8 cellular contexts compared by ENCODE assay signal in the genomic region with DNA sequence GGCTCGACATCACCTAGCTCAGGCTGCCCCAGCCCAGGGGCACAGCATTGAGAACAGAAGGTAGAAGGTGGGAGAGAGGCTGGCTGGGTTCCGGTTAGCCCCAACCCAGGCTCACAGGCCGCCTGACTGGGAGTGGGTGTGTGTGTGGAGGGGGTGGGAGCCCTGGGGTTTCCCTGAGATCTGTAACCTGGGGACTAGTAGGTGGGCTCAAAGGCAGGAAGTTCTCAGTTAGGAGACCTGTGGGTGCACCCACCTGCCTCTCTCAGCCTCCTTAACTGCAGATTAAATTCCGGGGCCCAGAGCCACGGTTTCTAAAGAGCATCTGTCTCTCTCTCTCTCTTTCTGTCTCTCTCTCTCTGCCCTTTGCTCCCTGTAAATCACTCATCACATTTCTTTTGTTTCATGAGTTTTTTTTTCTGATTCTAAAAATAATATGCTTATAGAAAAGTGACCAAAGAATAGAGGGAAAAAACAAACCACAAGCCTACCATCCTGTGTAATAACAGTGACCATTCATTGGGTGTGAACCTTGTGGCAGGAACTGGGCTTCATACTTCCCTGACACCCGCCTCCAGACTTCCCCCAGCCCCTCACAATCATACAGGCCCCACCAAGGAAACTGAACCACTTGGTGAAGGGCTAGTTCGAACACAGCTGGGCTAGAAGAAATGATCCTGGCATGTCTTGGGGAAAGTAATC.
DNase-seq lines count a peak whose midpoint lies in the region; ATAC-seq and TF ChIP-seq lines count a peak whose summit lies in the region.

No MANE protein-coding gene starts in this region.

- peak overlapping the region; percentile 93 for H3K27ac Mint-ChIP-seq in activated CD4-positive, alpha-beta T cell treated with anti-CD3 and anti-CD28 coated beads, Interleukin-2, amount 10 ng/mL, durations not matched to agents 24 days and 14 days

- intact Hi-C loops in activated CD4-positive, alpha-beta T cell treated with anti-CD3 and anti-CD28 coated beads, Interleukin-2, amount 10 ng/mL, durations not matched to agents 24 days and 14 days (cut with micrococcal nuclease), result loop anchor here (2.0 to 5.0 kb wide), 2 partner anchors 27 to 36 kb away; no protein-coding TSS in a partner anchor
- intact Hi-C loops in A673 (cut with micrococcal nuclease; ENCODE audit: unreplicated experiment), result no loop called here

- H3K36me3 Mint-ChIP-seq in activated CD4-positive, alpha-beta T cell treated with anti-CD3 and anti-CD28 coated beads, Interleukin-2, amount 10 ng/mL, durations not matched to agents 24 days and 14 days (ENCODE audit: low read depth), result no peaks in the 10 kb centered on the region

- CTCF ChIA-PET in A673 (lab: Charles Lee), result no interaction called here

- no peak overlapping the region for H3K27ac ChIP-seq in A673 (ENCODE audit: low read depth, low read length, poor library complexity, severe bottlenecking)

- peaks cover 45% of the 10 kb centered on the region for H3K4me1 Mint-ChIP-seq in activated CD4-positive, alpha-beta T cell treated with anti-CD3 and anti-CD28 coated beads, Interleukin-2, amount 10 ng/mL, durations not matched to agents 24 days and 14 days

- H3K4me3 Mint-ChIP-seq in activated CD4-positive, alpha-beta T cell treated with anti-CD3 and anti-CD28 coated beads, Interleukin-2, amount 10 ng/mL, durations not matched to agents 24 days and 14 days, result peak overlapping the region; percentile 39

- peaks cover 26% of the 10 kb centered on the region for H3K4me1 ChIP-seq in skeletal muscle satellite cell (ENCODE audit: control insufficient read depth, insufficient read depth, low read length)
- peaks cover 13% of the 10 kb centered on the region for H3K4me1 ChIP-seq in A673 (ENCODE audit: insufficient read depth, low read length, poor library complexity, severe bottlenecking)

- TF ChIP-seq CTCF in A673 (conservative IDR thresholded peaks at IDR 0.05; ENCODE audit: low read depth, low read length), result no peak

- POLR2A ChIA-PET in A673 (lab: Charles Lee; ENCODE audit: low non-redundant PET), result no interaction called here

- peak; percentile 71 for DNase-seq in activated CD4-positive, alpha-beta T cell treated with anti-CD3 and anti-CD28 coated beads, Interleukin-2, amount 10 ng/mL, durations not matched to agents 24 days and 14 days
- no peak for DNase-seq in NCI-H1105 (lab: John Stamatoyannopoulos, UW)
- no peak for DNase-seq in NCI-H524 (lab: John Stamatoyannopoulos, UW)
- DNase-seq in anterior cingulate cortex (lab: John Stamatoyannopoulos, UW), result no peak
- no peak for DNase-seq in A673 (ENCODE audit: low spot score)

- H3K4me3 ChIP-seq in skeletal muscle satellite cell (ENCODE audit: low read length) (no peak overlapping the region), A673 (ENCODE audit: low read depth, low read length, poor library complexity, severe bottlenecking) (no peak overlapping the region)

- H3K27me3 ChIP-seq in skeletal muscle satellite cell (ENCODE audit: control insufficient read depth, insufficient read depth, low read length) (no peaks in the 10 kb centered on the region), A673 (replicated peaks; ENCODE audit: insufficient read depth, low read depth, low read length, poor library complexity) (no peaks in the 10 kb centered on the region)

- peaks cover 4% of the 10 kb centered on the region for H3K9me3 Mint-ChIP-seq in activated CD4-positive, alpha-beta T cell treated with anti-CD3 and anti-CD28 coated beads, Interleukin-2, amount 10 ng/mL, durations not matched to agents 24 days and 14 days

- peak overlapping the region; percentile 39 for H3K4me2 ChIP-seq in skeletal muscle satellite cell (ENCODE audit: low read length)

- H3K9ac ChIP-seq in skeletal muscle satellite cell (ENCODE audit: low read depth, low read length), result peak overlapping the region; percentile 7

- H3K36me3 ChIP-seq in skeletal muscle satellite cell (ENCODE audit: insufficient read depth, low read length) (no peaks in the 10 kb centered on the region), A673 (ENCODE audit: insufficient read depth, low read length, poor library complexity, severe bottlenecking) (no peaks in the 10 kb centered on the region)

- ATAC-seq in GM19025 (IDR thresholded peaks at IDR 0.05; ENCODE audit: low read depth, unreplicated experiment), result peak; percentile 83
- peak; percentile 59 for ATAC-seq in HG02870 (IDR thresholded peaks at IDR 0.05; ENCODE audit: unreplicated experiment)

- H3K9me3 ChIP-seq in skeletal muscle satellite cell (replicated peaks; ENCODE audit: low read length) (no peaks in the 10 kb centered on the region), A673 (ENCODE audit: low read depth, low read length, poor library complexity, severe bottlenecking) (no peaks in the 10 kb centered on the region)

- no TSS peak for BruUV-seq in A673 (replicated peaks; lab: Mats Ljungman, UMichigan)

- no peaks in the 10 kb centered on the region for H3K27me3 Mint-ChIP-seq in activated CD4-positive, alpha-beta T cell treated with anti-CD3 and anti-CD28 coated beads, Interleukin-2, amount 10 ng/mL, durations not matched to agents 24 days and 14 days
